ENCODE assay signal across 1 cellular context in the genomic region with DNA sequence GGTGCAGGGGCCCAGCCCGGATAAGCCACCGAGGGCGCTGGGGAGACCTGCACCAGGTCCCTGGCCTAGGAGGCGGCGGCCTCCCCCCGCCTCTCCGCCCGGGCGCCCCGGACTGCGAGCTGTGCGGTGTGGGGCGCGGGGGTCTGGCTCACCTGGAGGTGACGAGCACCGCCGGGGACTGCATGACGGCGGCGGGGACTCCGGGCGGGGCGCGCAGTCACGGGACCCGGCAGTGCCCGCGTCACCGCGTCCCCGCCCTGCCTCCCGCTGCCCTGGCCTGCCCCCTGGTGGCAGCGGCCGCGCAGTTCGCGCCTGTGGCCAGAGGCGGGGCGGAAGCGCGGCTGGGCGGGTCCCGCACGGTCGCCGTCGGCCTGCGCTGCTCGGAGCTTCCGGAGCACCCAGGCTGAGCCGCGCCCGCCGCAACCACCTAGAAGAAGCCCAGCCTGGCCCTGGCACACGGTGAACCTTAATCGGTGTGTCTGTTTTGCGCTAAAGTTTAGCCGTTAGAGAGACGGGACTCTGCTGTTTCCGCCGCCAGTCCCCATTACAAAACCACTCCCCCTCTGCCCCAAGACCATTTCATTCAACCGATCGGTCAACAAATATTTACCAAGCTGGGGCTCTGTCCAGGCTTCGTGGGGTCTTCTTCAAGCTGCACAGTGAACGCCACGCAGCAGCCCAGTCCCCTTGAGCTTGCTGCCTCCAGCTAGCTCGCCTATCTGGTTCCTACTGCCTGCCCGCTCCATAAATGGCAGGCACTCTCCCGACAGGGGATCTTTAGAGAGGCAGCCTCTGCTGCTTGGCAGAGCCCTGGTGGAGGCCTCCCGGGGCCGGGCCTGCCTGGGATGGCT.
TF ChIP-seq lines count a peak whose summit lies in the region.

A gene with protein sequence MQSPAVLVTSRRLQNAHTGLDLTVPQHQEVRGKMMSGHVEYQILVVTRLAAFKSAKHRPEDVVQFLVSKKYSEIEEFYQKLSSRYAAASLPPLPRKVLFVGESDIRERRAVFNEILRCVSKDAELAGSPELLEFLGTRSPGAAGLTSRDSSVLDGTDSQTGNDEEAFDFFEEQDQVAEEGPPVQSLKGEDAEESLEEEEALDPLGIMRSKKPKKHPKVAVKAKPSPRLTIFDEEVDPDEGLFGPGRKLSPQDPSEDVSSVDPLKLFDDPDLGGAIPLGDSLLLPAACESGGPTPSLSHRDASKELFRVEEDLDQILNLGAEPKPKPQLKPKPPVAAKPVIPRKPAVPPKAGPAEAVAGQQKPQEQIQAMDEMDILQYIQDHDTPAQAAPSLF (minus strand): TSS at position 219 of the 851 bp plus-strand sequence. CDS start 35 bp downstream, at position 184.

TF ChIP-seq in WTC11, 78 proteins besides CTCF, POLR2A, EP300 and RAD21 (continued from another document):
- TF ChIP-seq, protein P1, sequence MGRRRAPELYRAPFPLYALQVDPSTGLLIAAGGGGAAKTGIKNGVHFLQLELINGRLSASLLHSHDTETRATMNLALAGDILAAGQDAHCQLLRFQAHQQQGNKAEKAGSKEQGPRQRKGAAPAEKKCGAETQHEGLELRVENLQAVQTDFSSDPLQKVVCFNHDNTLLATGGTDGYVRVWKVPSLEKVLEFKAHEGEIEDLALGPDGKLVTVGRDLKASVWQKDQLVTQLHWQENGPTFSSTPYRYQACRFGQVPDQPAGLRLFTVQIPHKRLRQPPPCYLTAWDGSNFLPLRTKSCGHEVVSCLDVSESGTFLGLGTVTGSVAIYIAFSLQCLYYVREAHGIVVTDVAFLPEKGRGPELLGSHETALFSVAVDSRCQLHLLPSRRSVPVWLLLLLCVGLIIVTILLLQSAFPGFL (CRISPR knock-in tag; IDR thresholded peaks at IDR 0.05; ENCODE audit: borderline replicate concordance), result no peak
- TF ChIP-seq, protein P2, sequence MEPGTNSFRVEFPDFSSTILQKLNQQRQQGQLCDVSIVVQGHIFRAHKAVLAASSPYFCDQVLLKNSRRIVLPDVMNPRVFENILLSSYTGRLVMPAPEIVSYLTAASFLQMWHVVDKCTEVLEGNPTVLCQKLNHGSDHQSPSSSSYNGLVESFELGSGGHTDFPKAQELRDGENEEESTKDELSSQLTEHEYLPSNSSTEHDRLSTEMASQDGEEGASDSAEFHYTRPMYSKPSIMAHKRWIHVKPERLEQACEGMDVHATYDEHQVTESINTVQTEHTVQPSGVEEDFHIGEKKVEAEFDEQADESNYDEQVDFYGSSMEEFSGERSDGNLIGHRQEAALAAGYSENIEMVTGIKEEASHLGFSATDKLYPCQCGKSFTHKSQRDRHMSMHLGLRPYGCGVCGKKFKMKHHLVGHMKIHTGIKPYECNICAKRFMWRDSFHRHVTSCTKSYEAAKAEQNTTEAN (CRISPR knock-in tag; IDR thresholded peaks at IDR 0.05), result peak; percentile 78; the same call in 1 of the 2 replicates
- TF ChIP-seq JUN (CRISPR knock-in tag; IDR thresholded peaks at IDR 0.05), result no peak
